1 cellular context compared by ENCODE assay signal in genomic region chr5:134224905-134225779, GRCh38.
TF ChIP-seq lines count a peak whose summit lies in the region.

No MANE protein-coding gene starts in this region.

TF ChIP-seq in H1, 55 proteins besides CTCF, POLR2A, EP300 and RAD21 (continued from another document):
- TF ChIP-seq ASH2L (IDR thresholded peaks at IDR 0.05; ENCODE audit: low read length) (peak; percentile 34), SUZ12 (IDR thresholded peaks at IDR 0.05; ENCODE audit: low read length) (no peak), MAX (IDR thresholded peaks at IDR 0.05) (0 out of 2 replicates have a peak, but pooled peaks have one; percentile 6), SP1 (IDR thresholded peaks at IDR 0.05; ENCODE audit: low read depth, low read length) (no peak), E2F6 (IDR thresholded peaks at IDR 0.05) (no peak), POLR2AphosphoS5 (IDR thresholded peaks at IDR 0.05; ENCODE audit: low read depth, low read length) (peak; percentile 72; the same call in 1 of the 2 replicates), RXRA (IDR thresholded peaks at IDR 0.05; ENCODE audit: insufficient read depth, low read depth, low read length) (no peak), YY1 (IDR thresholded peaks at IDR 0.05; ENCODE audit: low read depth, low read length) (peak; percentile 96), HDAC2 (IDR thresholded peaks at IDR 0.05; ENCODE audit: borderline replicate concordance in 1 of 2, low read depth in 2 of 2, low read length in 2 of 2) (peak in 1 of 2 experiments; percentile 70; a peak in 1 of 4 replicates), KDM4A (IDR thresholded peaks at IDR 0.05; ENCODE audit: low read depth, low read length, severe bottlenecking) (peak; percentile 59), TAF1 (IDR thresholded peaks at IDR 0.05; ENCODE audit: low read depth, low read length) (peak; percentile 87), SAP30 (IDR thresholded peaks at IDR 0.05; ENCODE audit: insufficient read depth, insufficient replicate concordance, low read length) (peak; percentile 18), KDM5A (IDR thresholded peaks at IDR 0.05; ENCODE audit: low read length) (peak; percentile 76), TAF7 (optimal IDR thresholded peaks at IDR 0.05; ENCODE audit: borderline replicate concordance, low read depth, low read length) (peak; percentile 73)
